In genomic region chr4:2412885-2413716, GRCh38 we compare ENCODE assay signal across 1 cellular context.
TF ChIP-seq lines count a peak whose summit lies in the region.

No MANE protein-coding gene starts in this region.

TF ChIP-seq in SK-N-SH, 30 proteins besides CTCF, POLR2A, EP300 and RAD21 (continued from another document):
- TF ChIP-seq FOSL2 (IDR thresholded peaks at IDR 0.05; ENCODE audit: borderline replicate concordance, low read depth), result peak; percentile 55; the same call in 1 of the 2 replicates
- no peak; the same call in none of the 2 replicates for TF ChIP-seq POLR2AphosphoS5 (IDR thresholded peaks at IDR 0.05; ENCODE audit: low read depth, low read length)
- no peak; the same call in 1 of the 2 replicates for TF ChIP-seq GABPA (IDR thresholded peaks at IDR 0.05; ENCODE audit: low read depth)
- TF ChIP-seq MAX (IDR thresholded peaks at IDR 0.05; ENCODE audit: low read depth), result peak; percentile 68
- TF ChIP-seq EZH2phosphoT487 (IDR thresholded peaks at IDR 0.05; ENCODE audit: borderline replicate concordance, low read depth), result no peak
- TF ChIP-seq ZBTB33 (IDR thresholded peaks at IDR 0.05; ENCODE audit: borderline replicate concordance, low read depth), result no peak
- no peak for TF ChIP-seq JUND (IDR thresholded peaks at IDR 0.05)
- no peak for TF ChIP-seq MEF2A (IDR thresholded peaks at IDR 0.05; ENCODE audit: borderline replicate concordance, low read depth)
- TF ChIP-seq NFIC (IDR thresholded peaks at IDR 0.05; ENCODE audit: borderline replicate concordance), result peak; percentile 44; the same call in 1 of the 2 replicates
- peak; percentile 28 for TF ChIP-seq CHD2 (IDR thresholded peaks at IDR 0.05; ENCODE audit: low read length, partially characterized antibody)
- TF ChIP-seq USF1 (IDR thresholded peaks at IDR 0.05; ENCODE audit: borderline replicate concordance, low read depth), result no peak
- TF ChIP-seq IRF3 (IDR thresholded peaks at IDR 0.05; ENCODE audit: low read depth, low read length), result no peak
- TF ChIP-seq NRF1 (IDR thresholded peaks at IDR 0.05; ENCODE audit: low read depth, low read length), result peak; percentile 61
- TF ChIP-seq YY1 (IDR thresholded peaks at IDR 0.05; ENCODE audit: low read depth), result no peak
- TF ChIP-seq RCOR1 (IDR thresholded peaks at IDR 0.05; ENCODE audit: low read length), result peak; percentile 18; the same call in 1 of the 2 replicates
- TF ChIP-seq USF2 (IDR thresholded peaks at IDR 0.05; ENCODE audit: borderline replicate concordance, low read depth, low read length), result no peak
- TF ChIP-seq RFX5 (IDR thresholded peaks at IDR 0.05; ENCODE audit: low read length), result no peak
- peak; percentile 67 for TF ChIP-seq PBX3 (IDR thresholded peaks at IDR 0.05)
- TF ChIP-seq MXI1 (IDR thresholded peaks at IDR 0.05; ENCODE audit: low read depth, low read length), result peak; percentile 76
TF ChIP-seq in SK-N-SH: peak in this region for 17.
